In the genomic region with DNA sequence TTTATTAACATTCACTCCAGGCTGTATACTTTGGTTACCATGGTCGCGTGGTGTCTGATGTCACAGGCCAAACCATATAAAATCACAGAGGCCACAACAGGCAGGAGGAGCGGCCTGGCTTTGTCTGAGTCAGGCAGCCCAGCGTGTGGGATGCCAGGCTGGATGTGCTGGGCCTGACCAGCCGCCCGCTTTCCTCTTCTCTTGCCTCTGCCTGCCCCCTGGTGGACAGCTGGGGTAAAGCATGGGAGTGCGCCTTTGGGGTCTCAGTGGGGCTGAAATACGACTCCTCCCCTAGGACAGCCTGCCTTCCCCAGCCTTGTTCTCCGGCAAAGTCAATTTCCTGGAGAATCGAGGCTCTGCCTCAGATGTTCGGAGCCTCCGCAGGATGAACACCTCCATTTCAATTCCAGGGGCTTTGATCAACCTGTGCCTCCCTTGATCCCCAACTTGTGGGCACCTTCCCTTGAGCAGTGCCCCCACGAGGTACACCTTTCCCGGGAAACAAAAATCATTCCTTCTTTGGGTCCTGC, we compare ENCODE assay signal across 8 cellular contexts.
DNase-seq lines count a peak whose midpoint lies in the region; ATAC-seq, FAIRE-seq and TF ChIP-seq lines count a peak whose summit lies in the region.

No MANE protein-coding gene starts in this region.

- FAIRE-seq in frontal cortex (lab: Jason Lieb, UNC) = no peak

- peak; percentile 84 for ATAC-seq in GM21825 (IDR thresholded peaks at IDR 0.05; ENCODE audit: unreplicated experiment)

- TF ChIP-seq CTCF in LNCAP (IDR thresholded peaks at IDR 0.05) (peak; percentile 95), ovary (IDR thresholded peaks at IDR 0.05) (peak; percentile 77 to 97 (median 96)), tibial nerve (IDR thresholded peaks at IDR 0.05) (peak; percentile 93 to 100 (median 99))

- H3K4me3 ChIP-seq in ovary (no peak overlapping the region), tibial nerve (no peak overlapping the region)

- TF ChIP-seq EP300 in ovary (IDR thresholded peaks at IDR 0.05) (no peak), tibial nerve (IDR thresholded peaks at IDR 0.05) (peak; percentile 43 to 75)

- peak; percentile 90 for DNase-seq in D341Med (ENCODE audit: low spot score)
- peak; percentile 93 to 98 for DNase-seq in activated T-cell treated with anti-CD3 and anti-CD28 coated beads, Interleukin-2, amount 50 U/mL, for 48 hours
- DNase-seq in frontal cortex (ENCODE audit: low spot score in 2 of 2) = peak; percentile 45 to 74
- peak; percentile 87 to 93 (median 93) for DNase-seq in ovary
- peak; percentile 88 to 98 for DNase-seq in tibial nerve (ENCODE audit: low spot score in 2 of 2)
- DNase-seq in HUDEP-2 (lab: John Stamatoyannopoulos, UW; ENCODE audit: unreplicated experiment in 76 of 76) = no peak

- H3K27ac ChIP-seq in ovary (no peak overlapping the region), tibial nerve (peak overlapping the region in 2 of 4 donors; percentile 12 to 68)

- intact Hi-C loops in ovary (cut with DNase I) = loop anchor here (5.0 to 10.0 kb wide), 10 partner anchors 51 to 929 kb away; a partner anchor contains a TSS

- H3K27me3 ChIP-seq in ovary (no peaks in the 10 kb centered on the region), tibial nerve (no peaks in the 10 kb centered on the region)

- TF ChIP-seq POLR2A in ovary (IDR thresholded peaks at IDR 0.05) (no peak), tibial nerve (IDR thresholded peaks at IDR 0.05) (no peak)

- 3 to 4% (median 3%) methylated on average over 14 of the region's 14 CpGs for WGBS in ovary, 3 donors
- 3 to 4% methylated on average over 14 of the region's 14 CpGs for WGBS in tibial nerve, 2 donors

- H3K36me3 ChIP-seq in ovary (no peaks in the 10 kb centered on the region), tibial nerve (no peaks in the 10 kb centered on the region)

- H3K9me3 ChIP-seq in ovary (no peaks in the 10 kb centered on the region), tibial nerve (no peaks in the 10 kb centered on the region)

- peaks cover 3% of the 10 kb centered on the region for H3K4me1 ChIP-seq in ovary (ENCODE audit: insufficient read depth)
- peaks cover 0 to 47% (median 7%) of the 10 kb centered on the region in 4 donors for H3K4me1 ChIP-seq in tibial nerve

Comparison
In these comparisons a context has a peak if more than half of its experiments do, and no peak if none do; other contexts are left out.
1. DNase-seq: peak in D341Med (single experiment), activated T-cell treated with anti-CD3 and anti-CD28 coated beads, Interleukin-2, amount 50 U/mL, for 48 hours (2 of 2), frontal cortex (2 of 2), ovary (5 of 5) and tibial nerve (2 of 2); none in HUDEP-2 (0 of 76).
2. Peak in every context shown above with its lines, with median percentiles within 50 percentile points of each other: CTCF ChIP-seq.